In the genomic region with DNA sequence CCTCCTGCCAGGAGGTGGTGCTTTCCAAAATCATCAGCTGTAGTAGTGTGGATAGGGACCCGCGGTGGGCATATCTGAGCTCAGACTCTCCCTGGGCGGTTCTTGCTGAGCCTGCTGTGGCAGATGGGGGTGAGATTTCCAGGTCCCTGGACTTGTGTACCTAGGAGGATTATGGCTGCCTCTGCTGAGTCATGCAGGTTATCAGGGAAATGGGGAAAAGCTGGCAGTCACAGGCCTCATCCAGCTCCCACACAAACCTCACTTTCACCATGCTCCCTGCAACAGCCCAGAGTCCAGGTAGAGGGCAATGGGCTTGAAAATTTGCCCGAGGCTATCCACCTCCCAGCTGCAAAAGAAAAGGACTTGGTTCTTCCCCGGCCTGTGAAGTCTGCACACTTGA, we compare ENCODE assay signal across 18 cellular contexts. TPM values are rescaled to one million over a fixed set of nuclear protein-coding genes. Genes with fewer than 3 reads are reported as not detected.
DNase-seq lines count a peak whose midpoint lies in the region; ATAC-seq and TF ChIP-seq lines count a peak whose summit lies in the region.
"Had no signal": no experiment of that assay in that cellular context is flagged by ENCODE, and none has a peak within 500 bp of the region (broad histone marks: within the 10 kb centered on the region; RNA-seq: fewer than 3 reads in every experiment).

No MANE protein-coding gene starts in this region.

- no peak for TF ChIP-seq CTCF in HCT116 (IDR thresholded peaks at IDR 0.05 in 2 of 3, conservative IDR thresholded peaks at IDR 0.05 in 1 of 3; ENCODE audit: borderline replicate concordance in 1 of 3, insufficient read depth in 1 of 3, low read depth in 2 of 3, low read length in 2 of 3)
- TF ChIP-seq CTCF in RWPE2 (IDR thresholded peaks at IDR 0.05; ENCODE audit: poor library complexity, severe bottlenecking): no peak

- TF ChIP-seq POLR2A in HCT116 (IDR thresholded peaks at IDR 0.05; ENCODE audit: borderline replicate concordance, extremely low read depth, insufficient read depth, insufficient read length): no peak

- H3K27ac ChIP-seq in HCT116 (ENCODE audit: low read depth, low read length): no peak overlapping the region
- H3K27ac ChIP-seq in RWPE2 (ENCODE audit: poor library complexity, severe bottlenecking): peak overlapping the region; percentile 88
- H3K27ac ChIP-seq: tibial artery had no signal

- in situ Hi-C loops in HAP-1 (cut with MboI; ENCODE audit: low sequenced_read_pairs): no loop called here

- TF ChIP-seq RAD21 in HCT116 (IDR thresholded peaks at IDR 0.05; ENCODE audit: low read depth): no peak

- RAD21 ChIA-PET in HCT116 (lab: Charles Lee; ENCODE audit: low non-redundant PET in 1 of 2, low total read pairs in 2 of 2, uncharacterized antibody in 2 of 2, unreplicated experiment in 2 of 2): no interaction called here

- H3K79me2 ChIP-seq in HCT116 (ENCODE audit: insufficient read depth, low read length): no peaks in the 10 kb centered on the region

- CTCF ChIA-PET in HCT116 (lab: Charles Lee): interaction anchor here (1.2 to 1.7 kb wide), 3 partner anchors 11 to 93 kb away, joined by 3 to 4 read pairs (median 3); no protein-coding TSS in a partner anchor

- H3K4me1 ChIP-seq in HCT116 (ENCODE audit: control insufficient read depth in 1 of 2, insufficient read depth in 2 of 2, low read length in 2 of 2) (peaks cover 0 to 27% of the 10 kb centered on the region in 2 experiments; a peak in 2 of 4 replicates), RWPE2 (ENCODE audit: insufficient read depth, poor library complexity, severe bottlenecking) (peaks cover 29% of the 10 kb centered on the region), HAP-1 (peaks cover 20% of the 10 kb centered on the region)
- H3K4me1 ChIP-seq: tibial artery had no signal

- H3K9me3 ChIP-seq in HCT116 (ENCODE audit: control insufficient read depth in 1 of 2, insufficient read depth in 1 of 2, low read depth in 1 of 2, low read length in 2 of 2) (no peaks in the 10 kb centered on the region), RWPE2 (ENCODE audit: severe bottlenecking) (no peaks in the 10 kb centered on the region), HAP-1 (no peaks in the 10 kb centered on the region)
- H3K9me3 ChIP-seq: tibial artery had no signal

- 0 out of 2 replicates have a peak overlapping the region, but pooled peaks have one; percentile 10 for H3K9ac ChIP-seq in HCT116 (ENCODE audit: low read length)

- no peaks in the 10 kb centered on the region for H3K36me3 ChIP-seq in HCT116 (ENCODE audit: control insufficient read depth in 1 of 2, insufficient read depth in 2 of 2, low read length in 2 of 2)
- H3K36me3 ChIP-seq in RWPE2 (ENCODE audit: low read depth): no peaks in the 10 kb centered on the region
- H3K36me3 ChIP-seq in HAP-1 (replicated peaks): no peaks in the 10 kb centered on the region
- H3K36me3 ChIP-seq: tibial artery had no signal

- H3K4me1 Mint-ChIP-seq in stimulated activated naive B cell treated with anti-CD40 and anti-IgM and Interleukin-4, amounts not matched to agents 10 μg/mL and 1 μg/mL and 100 μg/mL, for 72 hours: no peaks in the 10 kb centered on the region
- H3K4me1 Mint-ChIP-seq: activated CD4-positive, alpha-beta T cell treated with anti-CD3 and anti-CD28 coated beads, Interleukin-2, amount 10 ng/mL, durations not matched to agents 7 days and 5 days had no signal

- H3K4me2 ChIP-seq in HCT116 (ENCODE audit: low read length): peak overlapping the region; percentile 24; the same call in 1 of the 2 replicates

- ATAC-seq in HCT116 (no peak), RWPE2 (ENCODE audit: low read depth) (no peak)
- ATAC-seq in stimulated activated naive B cell treated with anti-CD40 and anti-IgM and Interleukin-4, amounts not matched to agents 10 μg/mL and 1 μg/mL and 100 μg/mL, for 72 hours (replicated peaks): no peak

- intact Hi-C loops in HCT116 (cut with micrococcal nuclease): no loop called here

- H4K20me1 ChIP-seq in HCT116 (ENCODE audit: insufficient read depth): no peaks in the 10 kb centered on the region

- H3K9me2 ChIP-seq in HCT116 (ENCODE audit: insufficient read depth): no peaks in the 10 kb centered on the region

- peak; percentile 59 for DNase-seq in D341Med (ENCODE audit: low spot score)
- DNase-seq in HCT116 (ENCODE audit: low read depth, low spot score): no peak
- no peak for DNase-seq in RWPE2 (ENCODE audit: low spot score)
- peak; percentile 79 for DNase-seq in islet precursor cell
- DNase-seq in stimulated activated naive B cell treated with anti-CD40 and anti-IgM and Interleukin-4, amounts not matched to agents 10 μg/mL and 1 μg/mL and 100 μg/mL, for 72 hours: no peak
- no peak for DNase-seq in HAP-1 (ENCODE audit: low spot score in 2 of 2)
- DNase-seq in cortex of kidney (lab: John Stamatoyannopoulos, UW): no peak
- DNase-seq: activated CD4-positive, alpha-beta T cell treated with anti-CD3 and anti-CD28 coated beads, Interleukin-2, amount 10 ng/mL, durations not matched to agents 7 days and 5 days; activated CD8-positive, alpha-beta memory T cell treated with anti-CD3 and anti-CD28 coated beads, Interleukin-2, amount 50 U/mL, for 4 hours; activated effector memory CD4-positive, alpha-beta T cell treated with anti-CD3 and anti-CD28 coated beads, Interleukin-2, amount 50 U/mL, for 16 hours; cerebellar nuclear complex; effector CD4-positive, alpha-beta T cell; Karpas-422; NK-92 treated with Interleukin-12 subunit alpha and Interleukin-12 subunit beta, amount 100 ng/mL, for 24 hours; RPMI8226; stimulated activated naive CD4-positive, alpha-beta T cell; SW 1271; tibial artery had no signal

- H3K36me3 Mint-ChIP-seq in stimulated activated naive B cell treated with anti-CD40 and anti-IgM and Interleukin-4, amounts not matched to agents 10 μg/mL and 1 μg/mL and 100 μg/mL, for 72 hours: no peaks in the 10 kb centered on the region

- H3K4me3 Mint-ChIP-seq in stimulated activated naive B cell treated with anti-CD40 and anti-IgM and Interleukin-4, amounts not matched to agents 10 μg/mL and 1 μg/mL and 100 μg/mL, for 72 hours: no peak overlapping the region
- H3K4me3 Mint-ChIP-seq: activated CD4-positive, alpha-beta T cell treated with anti-CD3 and anti-CD28 coated beads, Interleukin-2, amount 10 ng/mL, durations not matched to agents 7 days and 5 days had no signal

- no peak overlapping the region for H3K4me3 ChIP-seq in HCT116 (replicated peaks in 1 of 2; ENCODE audit: low read depth in 1 of 2, low read length in 2 of 2)
- H3K4me3 ChIP-seq in RWPE2 (ENCODE audit: severe bottlenecking): no peak overlapping the region
- H3K4me3 ChIP-seq in HAP-1: no peak overlapping the region
- H3K4me3 ChIP-seq: tibial artery had no signal

- H3K27me3 ChIP-seq in HCT116 (ENCODE audit: insufficient read depth, low read length): no peaks in the 10 kb centered on the region
- H3K27me3 ChIP-seq in RWPE2 (ENCODE audit: insufficient read depth, poor library complexity, severe bottlenecking): no peaks in the 10 kb centered on the region
- H3K27me3 ChIP-seq in HAP-1 (ENCODE audit: low read depth): no peaks in the 10 kb centered on the region
- H3K27me3 ChIP-seq: tibial artery had no signal

- H3K27me3 Mint-ChIP-seq in stimulated activated naive B cell treated with anti-CD40 and anti-IgM and Interleukin-4, amounts not matched to agents 10 μg/mL and 1 μg/mL and 100 μg/mL, for 72 hours: peaks cover 3 to 8% of the 10 kb centered on the region in 2 donors

- POLR2A ChIA-PET in HCT116 (lab: Charles Lee): no interaction called here

- peak overlapping the region; percentile 45 for H2AFZ ChIP-seq in HCT116 (ENCODE audit: low read depth, low read length, poor library complexity, severe bottlenecking)

- peaks cover 0 to 4% of the 10 kb centered on the region in 2 donors for H3K9me3 Mint-ChIP-seq in stimulated activated naive B cell treated with anti-CD40 and anti-IgM and Interleukin-4, amounts not matched to agents 10 μg/mL and 1 μg/mL and 100 μg/mL, for 72 hours
- H3K9me3 Mint-ChIP-seq: activated CD4-positive, alpha-beta T cell treated with anti-CD3 and anti-CD28 coated beads, Interleukin-2, amount 10 ng/mL, durations not matched to agents 7 days and 5 days had no signal

- BruUV-seq in HCT116 (replicated peaks; lab: Mats Ljungman, UMichigan): no TSS peak

- H3K27ac Mint-ChIP-seq in stimulated activated naive B cell treated with anti-CD40 and anti-IgM and Interleukin-4, amounts not matched to agents 10 μg/mL and 1 μg/mL and 100 μg/mL, for 72 hours: no peak overlapping the region
- H3K27ac Mint-ChIP-seq: activated CD4-positive, alpha-beta T cell treated with anti-CD3 and anti-CD28 coated beads, Interleukin-2, amount 10 ng/mL, durations not matched to agents 7 days and 5 days had no signal

TF ChIP-seq in HCT116, 20 proteins besides CTCF, POLR2A, EP300 and RAD21:
- TF ChIP-seq EZH2phosphoT487 (IDR thresholded peaks at IDR 0.05; ENCODE audit: borderline replicate concordance): no peak
- TF ChIP-seq SIN3A (IDR thresholded peaks at IDR 0.05; ENCODE audit: low read depth): no peak
- no peak for TF ChIP-seq YY1 (IDR thresholded peaks at IDR 0.05; ENCODE audit: extremely low read depth, insufficient replicate concordance, low read depth, low read length)
- TF ChIP-seq ZNF274 (IDR thresholded peaks at IDR 0.05; ENCODE audit: low read depth, low read length): no peak
- no peak for TF ChIP-seq CEBPB (IDR thresholded peaks at IDR 0.05; ENCODE audit: low read depth)
- no peak for TF ChIP-seq TCF7L2 (IDR thresholded peaks at IDR 0.05; ENCODE audit: borderline replicate concordance, extremely low read depth, insufficient read depth, insufficient read length)
- TF ChIP-seq ZFX (IDR thresholded peaks at IDR 0.05): no peak
- no peak for TF ChIP-seq POLR2AphosphoS5 (IDR thresholded peaks at IDR 0.05; ENCODE audit: low read depth, low read length)
- no peak for TF ChIP-seq EZH2 (IDR thresholded peaks at IDR 0.05)

RNA-seq across cellular contexts. Expression of a gene that starts 23.4 kb away (rescaled TPM):
- 1.2 TPM for total RNA-seq in HCT116 (2021; ENCODE audit: unreplicated experiment)
- 1.1 and 1.5 TPM in 2 replicates for polyA plus RNA-seq in HCT116 (2012)
- total RNA-seq: activated CD4-positive, alpha-beta T cell treated with anti-CD3 and anti-CD28 coated beads, Interleukin-2, amount 10 ng/mL, durations not matched to agents 7 days and 5 days had no signal

Comparison
In these comparisons a context has a peak if more than half of its experiments do, and no peak if none do; other contexts are left out.
1. DNase-seq: peak in D341Med (single experiment) and islet precursor cell (single experiment); none in HCT116 (single experiment), RWPE2 (single experiment), stimulated activated naive B cell treated with anti-CD40 and anti-IgM and Interleukin-4, amounts not matched to agents 10 μg/mL and 1 μg/mL and 100 μg/mL, for 72 hours (single experiment), HAP-1 (0 of 2) and cortex of kidney (single experiment).